35 cellular contexts compared by ENCODE assay signal in genomic region chr15:59847925-59848415, GRCh38.
"Had no signal": no experiment of that assay in that cellular context is flagged by ENCODE, and none has a peak within 500 bp of the region (broad histone marks: within the 10 kb centered on the region; RNA-seq: fewer than 3 reads in every experiment).

No MANE protein-coding gene starts in this region.

- H3K27me3 ChIP-seq: body of pancreas had no signal

- H3K36me3 Mint-ChIP-seq: activated CD8-positive, alpha-beta memory T cell treated with anti-CD3 and anti-CD28 coated beads, Interleukin-2, amount 10 ng/mL, durations not matched to agents 7 days and 5 days; activated naive CD4-positive, alpha-beta T cell treated with anti-CD3 and anti-CD28 coated beads, Interleukin-2, amount 50 U/mL, for 24 hours; activated naive CD8-positive, alpha-beta T cell treated with anti-CD3 and anti-CD28 coated beads for 36 hours had no signal

- H3K36me3 ChIP-seq: adrenal gland, colonic mucosa, gastrocnemius medialis, heart left ventricle, WERI-Rb-1 had no signal

- ATAC-seq: activated CD4-positive, CD25-positive, alpha-beta regulatory T cell treated with anti-CD3 and anti-CD28 coated beads, Interleukin-2, amount 50 U/mL, for 24 hours; activated CD8-positive, alpha-beta memory T cell treated with anti-CD3 and anti-CD28 coated beads, Interleukin-2, amount 10 ng/mL, durations not matched to agents 7 days and 5 days; activated CD8-positive, alpha-beta T cell treated with anti-CD3 and anti-CD28 coated beads, Interleukin-2, amount 10 ng/mL, durations not matched to agents 7 days and 5 days; activated naive CD8-positive, alpha-beta T cell treated with anti-CD3 and anti-CD28 coated beads, Interleukin-2, amount 50 U/mL, for 24 hours; body of pancreas; foreskin keratinocyte; gastrocnemius medialis; heart left ventricle; T-helper 17 cell had no signal

- FAIRE-seq: endometrium, endothelial cell of umbilical vein had no signal

- H3K27ac ChIP-seq: adrenal gland, body of pancreas, colonic mucosa, epithelial cell of prostate, foreskin keratinocyte, gastrocnemius medialis, heart left ventricle, WERI-Rb-1 had no signal

- H3K4me1 Mint-ChIP-seq: activated B cell treated with CpG ODN at 0.5 μM for 24 hours; activated CD8-positive, alpha-beta memory T cell treated with anti-CD3 and anti-CD28 coated beads, Interleukin-2, amount 10 ng/mL, durations not matched to agents 7 days and 5 days; activated naive CD4-positive, alpha-beta T cell treated with anti-CD3 and anti-CD28 coated beads, Interleukin-2, amount 50 U/mL, for 24 hours; activated naive CD8-positive, alpha-beta T cell treated with anti-CD3 and anti-CD28 coated beads, Interleukin-2, amount 50 U/mL, for 24 hours had no signal

- H3K4me3 ChIP-seq: adrenal gland, body of pancreas, colonic mucosa, gastrocnemius medialis, heart left ventricle had no signal

- H3K27me3 Mint-ChIP-seq: activated naive CD4-positive, alpha-beta T cell treated with anti-CD3 and anti-CD28 coated beads, Interleukin-2, amount 50 U/mL, for 24 hours; activated naive CD8-positive, alpha-beta T cell treated with anti-CD3 and anti-CD28 coated beads for 36 hours; activated naive CD8-positive, alpha-beta T cell treated with anti-CD3 and anti-CD28 coated beads, Interleukin-2, amount 50 U/mL, for 24 hours had no signal

- H3K9me3 ChIP-seq: adrenal gland, body of pancreas, colonic mucosa, gastrocnemius medialis, heart left ventricle had no signal

- H3K9me3 Mint-ChIP-seq: activated B cell treated with CpG ODN at 0.5 μM for 24 hours; activated naive CD4-positive, alpha-beta T cell treated with anti-CD3 and anti-CD28 coated beads for 36 hours; activated naive CD4-positive, alpha-beta T cell treated with anti-CD3 and anti-CD28 coated beads, Interleukin-2, amount 50 U/mL, for 24 hours; activated naive CD8-positive, alpha-beta T cell treated with anti-CD3 and anti-CD28 coated beads for 36 hours; activated naive CD8-positive, alpha-beta T cell treated with anti-CD3 and anti-CD28 coated beads, Interleukin-2, amount 50 U/mL, for 24 hours; activated T-helper 1 cell treated with anti-CD3 and anti-CD28 coated beads, Interleukin-12 subunit alpha, Interleukin-12 subunit beta, Interleukin-2, Interleukin-4 antibody, amounts not matched to agents 30 ng/mL and 10 ng/mL and 1 ng/mL, durations not matched to agents 14 hours and 24 hours and 36 hours; activated T-helper 2 cell treated with anti-CD3 and anti-CD28 coated beads, Interferon-gamma antibody, Interleukin-2, Interleukin-4, amounts not matched to agents 10 μg/mL and 5 μg/mL and 100 μg/mL, durations not matched to agents 14 hours and 24 hours and 36 hours; T-helper 2 cell treated with Interferon-gamma antibody and Interleukin-4, amounts not matched to agents 5 μg/mL and 100 μg/mL, for 36 hours had no signal

- H3K27ac Mint-ChIP-seq: activated B cell treated with CpG ODN at 0.5 μM for 24 hours; activated CD8-positive, alpha-beta memory T cell treated with anti-CD3 and anti-CD28 coated beads, Interleukin-2, amount 10 ng/mL, durations not matched to agents 7 days and 5 days; activated CD8-positive, alpha-beta T cell treated with anti-CD3 and anti-CD28 coated beads, Interleukin-2, amount 10 ng/mL, durations not matched to agents 7 days and 5 days; activated naive CD4-positive, alpha-beta T cell treated with anti-CD3 and anti-CD28 coated beads for 36 hours; activated naive CD4-positive, alpha-beta T cell treated with anti-CD3 and anti-CD28 coated beads, Interleukin-2, amount 50 U/mL, for 24 hours; activated naive CD8-positive, alpha-beta T cell treated with anti-CD3 and anti-CD28 coated beads for 36 hours; activated naive CD8-positive, alpha-beta T cell treated with anti-CD3 and anti-CD28 coated beads, Interleukin-2, amount 50 U/mL, for 24 hours; activated T-helper 1 cell treated with anti-CD3 and anti-CD28 coated beads, Interleukin-12 subunit alpha, Interleukin-12 subunit beta, Interleukin-2, Interleukin-4 antibody, amounts not matched to agents 30 ng/mL and 10 ng/mL and 1 ng/mL, durations not matched to agents 14 hours and 24 hours and 36 hours; activated T-helper 2 cell treated with anti-CD3 and anti-CD28 coated beads, Interferon-gamma antibody, Interleukin-2, Interleukin-4, amounts not matched to agents 10 μg/mL and 5 μg/mL and 100 μg/mL, durations not matched to agents 14 hours and 24 hours and 36 hours; T-helper 17 cell; T-helper 2 cell treated with Interferon-gamma antibody and Interleukin-4, amounts not matched to agents 5 μg/mL and 100 μg/mL, for 36 hours had no signal

- DNase-seq: activated B cell treated with CpG ODN at 0.5 μM for 24 hours; activated CD4-positive, alpha-beta T cell treated with anti-CD3 and anti-CD28 coated beads for 48 hours; activated CD4-positive, alpha-beta T cell treated with anti-CD3 and anti-CD28 coated beads, Interleukin-2, amount 50 U/mL, for 1 hour; activated CD4-positive, alpha-beta T cell treated with anti-CD3 and anti-CD28 coated beads, Interleukin-2, amount 50 U/mL, for 48 hours; activated CD8-positive, alpha-beta memory T cell treated with anti-CD3 and anti-CD28 coated beads, Interleukin-2, amount 10 ng/mL, durations not matched to agents 7 days and 5 days; activated CD8-positive, alpha-beta memory T cell treated with anti-CD3 and anti-CD28 coated beads, Interleukin-2, amount 50 U/mL, for 4 hours; activated CD8-positive, alpha-beta T cell treated with anti-CD3 and anti-CD28 coated beads, Interleukin-2, amount 10 ng/mL, durations not matched to agents 7 days and 5 days; activated effector memory CD4-positive, alpha-beta T cell treated with anti-CD3 and anti-CD28 coated beads, Interleukin-2, amount 50 U/mL, for 16 hours; activated naive CD4-positive, alpha-beta T cell treated with anti-CD3 and anti-CD28 coated beads for 36 hours; activated naive CD8-positive, alpha-beta T cell treated with anti-CD3 and anti-CD28 coated beads for 36 hours; activated naive CD8-positive, alpha-beta T cell treated with anti-CD3 and anti-CD28 coated beads, Interleukin-2, amount 50 U/mL, for 24 hours; activated T-cell treated with anti-CD3 and anti-CD28 coated beads, Interleukin-2, amount 50 U/mL, for 1 hour; activated T-cell treated with anti-CD3 and anti-CD28 coated beads, Interleukin-2, amount 50 U/mL, for 48 hours; adrenal gland; amygdala; aorta; body of pancreas; caudate nucleus; colonic mucosa; effector CD8-positive, alpha-beta T cell; foreskin keratinocyte; gastrocnemius medialis; glutamatergic neuron; heart left ventricle; T-helper 17 cell; T1000; WERI-Rb-1 had no signal

- H3K4me3 Mint-ChIP-seq: activated B cell treated with CpG ODN at 0.5 μM for 24 hours; activated CD8-positive, alpha-beta memory T cell treated with anti-CD3 and anti-CD28 coated beads, Interleukin-2, amount 10 ng/mL, durations not matched to agents 7 days and 5 days; activated CD8-positive, alpha-beta T cell treated with anti-CD3 and anti-CD28 coated beads, Interleukin-2, amount 10 ng/mL, durations not matched to agents 7 days and 5 days; activated naive CD4-positive, alpha-beta T cell treated with anti-CD3 and anti-CD28 coated beads for 36 hours; activated naive CD4-positive, alpha-beta T cell treated with anti-CD3 and anti-CD28 coated beads, Interleukin-2, amount 50 U/mL, for 24 hours; activated naive CD8-positive, alpha-beta T cell treated with anti-CD3 and anti-CD28 coated beads for 36 hours; activated naive CD8-positive, alpha-beta T cell treated with anti-CD3 and anti-CD28 coated beads, Interleukin-2, amount 50 U/mL, for 24 hours; activated T-helper 1 cell treated with anti-CD3 and anti-CD28 coated beads, Interleukin-12 subunit alpha, Interleukin-12 subunit beta, Interleukin-2, Interleukin-4 antibody, amounts not matched to agents 30 ng/mL and 10 ng/mL and 1 ng/mL, durations not matched to agents 14 hours and 24 hours and 36 hours; T-helper 17 cell; T-helper 2 cell treated with Interferon-gamma antibody and Interleukin-4, amounts not matched to agents 5 μg/mL and 100 μg/mL, for 36 hours had no signal

- H3K4me1 ChIP-seq: adrenal gland, body of pancreas, colonic mucosa, foreskin keratinocyte, gastrocnemius medialis, heart left ventricle had no signal
